16 cellular contexts compared by ENCODE assay signal in genomic region chrX:63809158-63809557, GRCh38.
DNase-seq lines count a peak whose midpoint lies in the region; TF ChIP-seq lines count a peak whose summit lies in the region.
"Had no signal": no experiment of that assay in that cellular context is flagged by ENCODE, and none has a peak within 500 bp of the region (broad histone marks: within the 10 kb centered on the region; RNA-seq: fewer than 3 reads in every experiment).

No MANE protein-coding gene starts in this region.

- DNase-seq in NCI-H2227 (lab: John Stamatoyannopoulos, UW; ENCODE audit: unreplicated experiment), result peak; percentile 17
- no peak for DNase-seq in NCI-H2227 treated with DMSO at 0.1 percent for 48 hours (lab: John Stamatoyannopoulos, UW)
- DNase-seq in NCI-H82 treated with DMSO at 0.1 percent for 48 hours (lab: John Stamatoyannopoulos, UW; ENCODE audit: unreplicated experiment), result peak; percentile 61
- peak in 38 of 42 donors; percentile 3 to 87 (median 42) for DNase-seq in head of caudate nucleus
- DNase-seq in globus pallidus (ENCODE audit: low spot score), result no peak
- no peak for DNase-seq in RWPE1 (ENCODE audit: low spot score)
- no peak for DNase-seq in NCI-H1694 (lab: John Stamatoyannopoulos, UW)
- DNase-seq: C1 segment of cervical spinal cord, DMS153, Kasumi-1, NCI-H1436, NCI-H2029 treated with DMSO at 0.1 percent for 48 hours, NCI-H774, Right ventricle myocardium superior had no signal

- POLR2A ChIA-PET in RWPE1 (lab: Yijun Ruan, JAX; ENCODE audit: low non-redundant PET), result no interaction called here

- CTCF ChIA-PET in RWPE1 (lab: Yijun Ruan, JAX), result interaction anchor here (0.9 kb wide), 1 partner anchor 16 kb away, joined by 3 read pairs; no protein-coding TSS in a partner anchor

- intact Hi-C loops in head of caudate nucleus (cut with DNase I), result no loop called here

- no peak overlapping the region for H3K27ac ChIP-seq in RWPE1
- H3K27ac ChIP-seq: A549, HL-60 had no signal

- TF ChIP-seq CTCF in RWPE1 (conservative IDR thresholded peaks at IDR 0.05; ENCODE audit: low read depth), result no peak

Comparison
In these comparisons a context has a peak if more than half of its experiments do, and no peak if none do; other contexts are left out.
1. DNase-seq: peak in NCI-H2227 (single experiment), NCI-H82 treated with DMSO at 0.1 percent for 48 hours (single experiment) and head of caudate nucleus (38 of 42); none in NCI-H2227 treated with DMSO at 0.1 percent for 48 hours (single experiment), globus pallidus (single experiment), RWPE1 (single experiment) and NCI-H1694 (single experiment).